ENCODE assay signal across 7 cellular contexts in the genomic region with DNA sequence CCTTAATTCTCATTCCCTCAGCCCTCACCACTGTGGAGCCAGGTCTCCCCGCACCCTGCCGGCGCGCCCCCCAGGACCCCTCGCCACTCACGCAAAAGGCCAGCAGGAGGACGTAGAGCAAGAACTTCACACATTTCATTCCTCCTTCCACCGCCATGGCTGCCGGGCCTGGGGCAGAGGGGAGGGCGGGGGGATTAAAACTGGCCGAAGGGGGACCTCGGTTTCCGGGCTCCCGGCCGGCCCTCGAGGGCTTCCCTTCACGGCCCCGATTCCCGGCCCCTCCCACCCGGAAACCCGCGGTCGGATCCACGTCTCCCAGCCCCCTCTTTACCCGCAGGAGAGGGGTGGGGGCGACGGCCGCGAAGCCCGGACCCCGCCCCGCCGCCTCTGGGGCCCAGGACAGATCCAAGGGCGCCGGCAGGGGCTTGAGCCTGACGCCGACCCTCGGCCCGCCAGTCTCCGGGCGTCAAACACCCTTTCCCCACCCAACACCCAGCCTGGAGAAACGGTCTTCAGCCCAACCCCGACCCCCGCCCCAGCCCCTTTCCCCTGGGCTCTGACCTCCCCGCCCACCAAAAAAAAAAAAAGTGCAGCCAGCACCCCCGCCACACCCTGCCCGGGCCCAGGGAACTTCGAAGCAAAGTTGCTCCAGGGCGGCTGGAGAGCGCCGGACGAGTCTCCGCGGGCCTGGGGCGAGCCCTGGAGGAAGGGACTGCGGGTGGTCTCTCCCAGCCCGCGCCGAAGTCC. TPM values are rescaled to one million over a fixed set of nuclear protein-coding genes. Genes with fewer than 3 reads are reported as not detected.
DNase-seq lines count a peak whose midpoint lies in the region; ATAC-seq lines count a peak whose summit lies in the region.

No MANE protein-coding gene starts in this region.

- peak; percentile 65 for DNase-seq in Daoy (ENCODE audit: low read depth)
- peak; percentile 10 for DNase-seq in activated effector memory CD4-positive, alpha-beta T cell treated with Interleukin-2 at 50 U/mL for 16 hours
- DNase-seq in head of caudate nucleus: peak; percentile 52 to 91 (median 78)
- DNase-seq in occipital lobe (lab: John Stamatoyannopoulos, UW): peak; percentile 48
- no peak for DNase-seq in HPDE6-E6E7 (ENCODE audit: extremely low spot score)

- intact Hi-C loops in head of caudate nucleus (cut with DNase I): loop anchor here (5.0 kb wide), 1 partner anchor 199 kb away; the partner anchor contains the start of gene PYM1

- no peaks in the 10 kb centered on the region for H3K27me3 Mint-ChIP-seq in IgD-negative memory B cell

- H3K4me1 Mint-ChIP-seq in IgD-negative memory B cell: peaks cover 29 to 34% (median 34%) of the 10 kb centered on the region in 3 donors

- ATAC-seq in GM19351 (IDR thresholded peaks at IDR 0.05; ENCODE audit: unreplicated experiment): peak; percentile 19

- H3K4me3 Mint-ChIP-seq in IgD-negative memory B cell: peak overlapping the region; percentile 89 to 94 (median 90)

- no peaks in the 10 kb centered on the region for H3K36me3 Mint-ChIP-seq in IgD-negative memory B cell

- no peaks in the 10 kb centered on the region for H3K9me3 Mint-ChIP-seq in IgD-negative memory B cell

- peak overlapping the region in 1 of 3 donors; percentile 87 for H3K27ac Mint-ChIP-seq in IgD-negative memory B cell

RNA-seq across cellular contexts. Expression of gene CD63, which starts 0.5 kb away (rescaled TPM):
- 638 and 824 TPM in 2 replicates for total RNA-seq in Daoy (2014; rRNA removed; shearing (Covaris generic))
- polyA plus RNA-seq in IgD-negative memory B cell: 171 TPM
- 187 TPM for total RNA-seq in occipital lobe

RNA-seq across cellular contexts. Expression of gene RDH5, which starts 8.2 kb away (rescaled TPM):
- total RNA-seq in Daoy (2014; rRNA removed; shearing (Covaris generic)): 2.2 and 4.5 TPM in 2 replicates
- 2.2 TPM for polyA plus RNA-seq in IgD-negative memory B cell
- 6.6 TPM for total RNA-seq in occipital lobe

RNA-seq across cellular contexts. Expression of gene BLOC1S1, which starts 12.5 kb away (rescaled TPM):
- 112 and 135 TPM in 2 replicates for total RNA-seq in Daoy (2014; rRNA removed; shearing (Covaris generic))
- polyA plus RNA-seq in IgD-negative memory B cell: 174 TPM
- total RNA-seq in occipital lobe: 46.0 TPM

RNA-seq across cellular contexts. Expression of gene GDF11, which starts 14.6 kb away (rescaled TPM):
- 1.5 and 2.5 TPM in 2 replicates for total RNA-seq in Daoy (2014; rRNA removed; shearing (Covaris generic))
- 1.1 TPM for polyA plus RNA-seq in IgD-negative memory B cell
- 6.6 TPM for total RNA-seq in occipital lobe

RNA-seq across cellular contexts. Expression of gene ITGA7, which starts 20.7 kb away (rescaled TPM):
- 2.4 and 3.4 TPM in 2 replicates for total RNA-seq in Daoy (2014; rRNA removed; shearing (Covaris generic))
- polyA plus RNA-seq in IgD-negative memory B cell: 0.13 TPM
- total RNA-seq in occipital lobe: 6.2 TPM
